8 cellular contexts compared by ENCODE assay signal in the genomic region with DNA sequence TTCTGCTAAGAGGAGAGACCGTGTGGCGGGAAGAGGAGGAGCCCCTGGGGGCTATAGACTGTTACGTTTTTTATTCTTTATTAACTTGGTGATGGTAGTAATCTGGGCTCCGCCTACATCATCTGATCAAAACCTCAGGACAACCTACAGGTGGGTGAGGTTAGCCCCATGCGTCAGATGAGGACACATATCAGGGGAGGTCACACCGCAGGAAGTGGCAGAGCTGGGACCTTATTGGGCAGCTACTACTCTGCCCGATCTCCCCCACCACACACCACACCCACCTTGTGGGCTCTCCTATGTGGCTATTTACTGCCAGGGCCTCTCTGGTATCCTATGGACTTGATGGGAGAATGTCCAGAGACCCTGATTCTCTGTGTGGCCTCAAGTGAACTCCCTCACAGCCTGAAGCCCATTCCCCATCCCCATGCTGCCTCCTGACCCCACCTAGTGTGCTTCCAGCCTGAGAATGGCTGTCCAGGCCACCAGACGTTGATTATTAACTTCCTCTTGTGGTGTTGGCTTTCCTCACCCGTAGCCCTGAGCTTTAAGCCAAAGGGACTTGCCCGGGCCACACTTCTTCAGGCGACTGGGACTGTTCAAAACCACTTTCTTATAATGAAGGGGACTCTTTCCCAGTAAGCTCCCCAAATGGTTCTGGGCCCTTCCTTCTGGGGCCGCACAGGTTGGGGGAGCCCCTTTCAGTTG. TPM values are rescaled to one million over a fixed set of nuclear protein-coding genes. Genes with fewer than 3 reads are reported as not detected.
A peak's percentile ranks its signal among the peaks of the same experiment; 100 is the strongest.
DNase-seq lines count a peak whose midpoint lies in the region; ATAC-seq and TF ChIP-seq lines count a peak whose summit lies in the region.

No MANE protein-coding gene starts in this region.

- H3K27ac ChIP-seq in dorsolateral prefrontal cortex (peak overlapping the region in 6 of 59 donors; percentile 7 to 71 (median 37)), thoracic aorta (no peak overlapping the region), gastrocnemius medialis (no peak overlapping the region)

- H3K4me3 ChIP-seq in dorsolateral prefrontal cortex (peak overlapping the region in 46 of 59 donors; percentile 26 to 71 (median 52)), thoracic aorta (peak overlapping the region; percentile 63), gastrocnemius medialis (peak overlapping the region in 2 of 4 donors; percentile 36 to 39)

- peak; percentile 21 for DNase-seq in stimulated activated CD4-positive, alpha-beta T cell treated with anti-CD3 and anti-CD28 coated beads, Interleukin-1b, Interleukin-23, amount 100 ng/mL, for 48 hours
- DNase-seq in stimulated activated CD4-positive, alpha-beta T cell treated with anti-CD3 and anti-CD28 coated beads, Interleukin-12 subunit alpha, Interleukin-12 subunit beta, amount 100 ng/mL, for 4 hours, result no peak
- DNase-seq in dorsolateral prefrontal cortex, result no peak
- DNase-seq in thoracic aorta (ENCODE audit: low spot score), result no peak
- no peak for DNase-seq in gastrocnemius medialis
- DNase-seq in nucleus accumbens (lab: John Stamatoyannopoulos, UW), result no peak
- no peak for DNase-seq in activated CD4-positive, alpha-beta T cell treated with anti-CD3 and anti-CD28 coated beads, Interleukin-2, amount 50 U/mL, for 1 hour

- no peaks in the 10 kb centered on the region for H3K36me3 ChIP-seq in thoracic aorta
- no peaks in the 10 kb centered on the region for H3K36me3 ChIP-seq in gastrocnemius medialis

- in situ Hi-C loops in gastrocnemius medialis (cut with MboI; ENCODE audit: low sequenced_read_pairs in 4 of 4), result no loop called here

- intact Hi-C loops in dorsolateral prefrontal cortex (cut with DNase I) (loop anchor here in 1 of 2 donors (10.0 kb wide), 1 partner anchor 164 kb away; no protein-coding TSS in a partner anchor), gastrocnemius medialis (cut with DNase I; ENCODE audit: low total_unique reads) (no loop called here)

- TF ChIP-seq POLR2A in gastrocnemius medialis (IDR thresholded peaks at IDR 0.05), result no peak

- H3K9me3 ChIP-seq in thoracic aorta, result no peaks in the 10 kb centered on the region
- H3K9me3 ChIP-seq in gastrocnemius medialis, result no peaks in the 10 kb centered on the region

- ATAC-seq in HG03439 (IDR thresholded peaks at IDR 0.05; ENCODE audit: unreplicated experiment) (peak; percentile 34), thoracic aorta (ENCODE audit: insufficient number of reproducible peaks, low FRiP score, low read depth) (no peak), gastrocnemius medialis (no peak)

- TF ChIP-seq CTCF in dorsolateral prefrontal cortex (IDR thresholded peaks at IDR 0.05 in 54 of 56, conservative IDR thresholded peaks at IDR 0.05 in 2 of 56; ENCODE audit: low read depth in 1 of 56, partially characterized antibody in 56 of 56) (no peak), thoracic aorta (IDR thresholded peaks at IDR 0.05) (no peak), gastrocnemius medialis (IDR thresholded peaks at IDR 0.05 in 4 of 5, conservative IDR thresholded peaks at IDR 0.05 in 1 of 5) (no peak)

- peaks cover 4 to 9% of the 10 kb centered on the region in 2 donors for H3K4me1 ChIP-seq in thoracic aorta (ENCODE audit: control insufficient read depth in 1 of 2, low read depth in 2 of 2)
- H3K4me1 ChIP-seq in gastrocnemius medialis, result no peaks in the 10 kb centered on the region

- peaks cover 0 to 26% (median 4%) of the 10 kb centered on the region in 45 donors for H3K27me3 ChIP-seq in dorsolateral prefrontal cortex
- peaks cover 3% of the 10 kb centered on the region for H3K27me3 ChIP-seq in thoracic aorta (replicated peaks; ENCODE audit: insufficient read depth)
- H3K27me3 ChIP-seq in gastrocnemius medialis, result peaks cover 44 to 65% (median 46%) of the 10 kb centered on the region in 3 donors

RNA-seq across cellular contexts. Expression of gene UNC5A, which starts 8.2 kb away (rescaled TPM):
- total RNA-seq in dorsolateral prefrontal cortex (100 to 1,000 TPM in 13 of 120 experiments, 10 to 100 TPM in 107; 23.7 to 116 (median 81.0) TPM), thoracic aorta (not detected), gastrocnemius medialis (under 1 TPM in 2 of 4 donors, not detected in 2; 0.10 to 0.55 TPM)

Comparison
In these comparisons a context has a peak if more than half of its experiments do, and no peak if none do; other contexts are left out.
1. RNA of gene UNC5A, which starts 8.2 kb away (total RNA-seq): 23.7 to 116 TPM in dorsolateral prefrontal cortex; 0.10 to 0.55 TPM in gastrocnemius medialis and not detected in thoracic aorta; every median in the first group is over 10 times any median in the second.